Comparison of ENCODE assay signal across 8 cellular contexts in the genomic region with DNA sequence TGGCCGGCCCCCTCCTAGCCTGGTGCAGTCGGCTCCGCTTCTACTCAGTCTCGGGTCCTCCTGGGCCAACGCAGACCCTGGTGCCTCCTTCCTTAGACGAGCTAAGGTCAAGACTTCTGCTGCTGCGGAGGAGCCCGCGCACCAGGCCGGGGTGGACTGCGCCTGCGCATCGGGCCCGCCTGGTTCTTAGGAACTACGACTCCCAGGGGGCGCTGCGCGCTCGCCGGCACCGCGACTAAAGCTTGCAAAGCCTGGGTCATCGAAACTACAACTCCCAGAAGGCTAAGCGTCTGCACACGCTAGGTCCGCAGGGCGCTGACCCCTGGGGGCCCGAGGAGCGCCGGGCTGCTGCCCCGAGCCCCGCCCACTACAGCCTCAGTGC. TPM values are rescaled to one million over a fixed set of nuclear protein-coding genes. Genes with fewer than 3 reads are reported as not detected.
DNase-seq lines count a peak whose midpoint lies in the region; ATAC-seq and TF ChIP-seq lines count a peak whose summit lies in the region.

A gene (minus strand): TSS at position 145 of the 382 bp plus-strand sequence. CDS start 6,559 bp downstream, outside the sequence.

- H2BK5ac ChIP-seq in H9 (ENCODE audit: insufficient read length, low read length): no peak within 1 kb of the TSS

- H2BK12ac ChIP-seq in H9 (ENCODE audit: insufficient read length, low read depth, low read length): no peak within 1 kb of the TSS

- no peaks in the 10 kb centered on the region for H3K79me1 ChIP-seq in H9 (ENCODE audit: insufficient read depth, low read depth, low read length, poor library complexity, severe bottlenecking)

- H3K27ac ChIP-seq in H9 (ENCODE audit: insufficient read length, low read depth, low read length) (no peak within 1 kb of the TSS), colonic mucosa (no peak within 1 kb of the TSS)

- no CpG with 5 or more reads among the region's 32 CpGs for WGBS in H9 (ENCODE audit: extremely low coverage, insufficient read length, low lambda C conversion rate)

- H3K79me2 ChIP-seq in H9 (ENCODE audit: insufficient read depth, low read length): no peaks in the 10 kb centered on the region; the same call in 1 of the 2 replicates

- peaks cover 85 to 88% of the 10 kb centered on the region in 2 experiments for H3K9me3 Mint-ChIP-seq in H9

- H3K14ac ChIP-seq in H9 (ENCODE audit: insufficient read depth, low read length): no peak within 1 kb of the TSS

- peak within 1 kb of the TSS in 1 of 2 experiments; percentile 55; a peak in 2 of 5 replicates for H3K4me3 Mint-ChIP-seq in H9

- H3K4ac ChIP-seq in H9 (ENCODE audit: low read depth, low read length): no peak within 1 kb of the TSS

- peaks cover 15 to 16% (median 15%) of the 10 kb centered on the region in 3 experiments; a peak in 6 of 7 replicates for H3K36me3 Mint-ChIP-seq in H9 (ENCODE audit: insufficient read depth in 1 of 3, low read depth in 3 of 3)

- no peak within 1 kb of the TSS for H4K8ac ChIP-seq in H9 (replicated peaks; ENCODE audit: insufficient read length, low read depth, low read length)

- H3K27me3 Mint-ChIP-seq in H9 (ENCODE audit: low read depth): peaks cover 3% of the 10 kb centered on the region

- H3K27ac Mint-ChIP-seq in H9: no peak within 1 kb of the TSS

- no peak within 1 kb of the TSS for H2BK15ac ChIP-seq in H9 (ENCODE audit: low read depth, low read length)

- H4K20me1 ChIP-seq in H9 (ENCODE audit: control insufficient read depth, insufficient read depth, insufficient read length): no peaks in the 10 kb centered on the region

- TF ChIP-seq CTCF in H9 (conservative IDR thresholded peaks at IDR 0.05) (no peak), colonic mucosa (IDR thresholded peaks at IDR 0.05) (no peak)

- H3K56ac ChIP-seq in H9 (ENCODE audit: insufficient read length, low read depth, low read length): no peak within 1 kb of the TSS

- no peak within 1 kb of the TSS for H3K23ac ChIP-seq in H9 (ENCODE audit: insufficient read length, low read depth, low read length)

- intact Hi-C loops in colonic mucosa (cut with DNase I): no loop called here

- ATAC-seq in GM21619 (IDR thresholded peaks at IDR 0.05; ENCODE audit: unreplicated experiment) (no peak), GM18505 (IDR thresholded peaks at IDR 0.05; ENCODE audit: unreplicated experiment) (no peak)

- H3T11ph ChIP-seq in H9 (ENCODE audit: low read length): no peak within 1 kb of the TSS

- no peak within 1 kb of the TSS for H2BK20ac ChIP-seq in H9 (ENCODE audit: low read depth, low read length, poor library complexity, severe bottlenecking)

- peak within 1 kb of the TSS; percentile 36 for H3K4me3 ChIP-seq in colonic mucosa

- DNase-seq in H9 (no peak), colonic mucosa (peak; percentile 89), lung microvascular endothelial cell (ENCODE audit: low read depth in 2 of 2) (peak; percentile 23 to 27), foreskin melanocyte (no peak)
- DNase-seq in activated CD4-positive, alpha-beta T cell treated with anti-CD3 and anti-CD28 coated beads, Interleukin-2, amount 50 U/mL, for 1 hour: peak; percentile 74
- peak; percentile 59 for DNase-seq in stimulated activated CD8-positive, alpha-beta memory T cell treated with anti-CD3 and anti-CD28 coated beads, Interleukin-15, amount 100 ng/mL, for 1 hour (ENCODE audit: low read depth)

- H3K18ac ChIP-seq in H9 (ENCODE audit: insufficient read length, low read depth, low read length): no peak within 1 kb of the TSS

- no peak within 1 kb of the TSS for H4K5ac ChIP-seq in H9 (ENCODE audit: insufficient read length, low read depth, low read length)

- H2BK120ac ChIP-seq in H9 (ENCODE audit: low read depth, low read length, poor library complexity, severe bottlenecking): no peak within 1 kb of the TSS

- peak within 1 kb of the TSS; percentile 43 for H3K4me2 ChIP-seq in H9 (ENCODE audit: insufficient read depth, insufficient read length, low read length)

- H2AK5ac ChIP-seq in H9 (ENCODE audit: insufficient read length, low read length): no peak within 1 kb of the TSS

- H3K23me2 ChIP-seq in H9 (ENCODE audit: insufficient read length, low read depth, low read length, poor library complexity, severe bottlenecking): peaks cover 3% of the 10 kb centered on the region

- no peak within 1 kb of the TSS for H4K91ac ChIP-seq in H9 (ENCODE audit: insufficient read length, low read depth, low read length)

- peak within 1 kb of the TSS; percentile 38 for H3K9ac ChIP-seq in H9 (ENCODE audit: extremely low read depth, insufficient read length, low read length)
- H3K9ac ChIP-seq in colonic mucosa (ENCODE audit: low read depth in 2 of 2, low read length in 2 of 2): peak within 1 kb of the TSS; percentile 53 to 65

- H2AFZ ChIP-seq in H9 (ENCODE audit: low read length): no peak within 1 kb of the TSS

- H3K4me1 ChIP-seq in H9 (ENCODE audit: insufficient read depth, low read length) (no peaks in the 10 kb centered on the region), colonic mucosa (no peaks in the 10 kb centered on the region)

- H3K27me3 ChIP-seq in H9 (ENCODE audit: insufficient read depth, low read length) (no peaks in the 10 kb centered on the region), colonic mucosa (no peaks in the 10 kb centered on the region)

- no peaks in the 10 kb centered on the region for H3K36me3 ChIP-seq in colonic mucosa

- H3K9me3 ChIP-seq in H9 (ENCODE audit: control insufficient read depth, low read depth, low read length): peaks cover 62% of the 10 kb centered on the region
- H3K9me3 ChIP-seq in colonic mucosa: no peaks in the 10 kb centered on the region

- H3K4me1 Mint-ChIP-seq in H9: no peaks in the 10 kb centered on the region

- TF ChIP-seq POLR2A in GM18505 (IDR thresholded peaks at IDR 0.05; ENCODE audit: borderline replicate concordance, extremely low read depth, insufficient read depth, insufficient read length): no peak

RNA-seq across cellular contexts. Expression of the gene that starts here (rescaled TPM):
- 0.07 and 0.18 TPM in 2 replicates for total RNA-seq in H9 (2021)
- 1 to 10 TPM; 1.1 to 1.3 TPM for total RNA-seq in colonic mucosa
- under 0.01 and 0.99 TPM in 2 replicates for total RNA-seq in lung microvascular endothelial cell

Comparison
In these comparisons a context has a peak if more than half of its experiments do, and no peak if none do; other contexts are left out.
1. Peak in DNase-seq in lung microvascular endothelial cell; RNA of the gene not detected or under 1 TPM.
2. DNase-seq: peak in activated CD4-positive, alpha-beta T cell treated with anti-CD3 and anti-CD28 coated beads, Interleukin-2, amount 50 U/mL, for 1 hour (single experiment), colonic mucosa (single experiment) and stimulated activated CD8-positive, alpha-beta memory T cell treated with anti-CD3 and anti-CD28 coated beads, Interleukin-15, amount 100 ng/mL, for 1 hour (single experiment); none in H9 (single experiment) and foreskin melanocyte (single experiment).